ENCODE assay signal across 9 cellular contexts in the genomic region with DNA sequence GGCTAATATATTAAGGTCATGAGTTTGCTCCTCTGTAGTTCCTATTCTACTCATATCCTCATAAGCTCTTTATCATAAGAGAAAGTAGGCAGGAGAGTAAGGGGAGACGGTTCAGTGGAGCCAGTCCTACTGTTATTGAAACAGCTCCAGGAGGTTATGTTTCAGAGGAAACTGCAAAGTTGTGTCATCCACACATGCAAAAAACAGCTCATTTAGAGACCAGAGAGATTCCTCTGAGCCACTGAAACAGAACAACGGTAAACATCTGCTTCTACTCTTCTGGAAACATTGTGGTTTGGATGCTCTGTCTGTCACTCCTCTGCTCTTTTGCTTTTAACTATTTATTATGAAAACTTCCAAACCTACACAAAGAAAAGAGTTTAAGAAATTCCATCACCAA.
DNase-seq lines count a peak whose midpoint lies in the region; ATAC-seq lines count a peak whose summit lies in the region.
"Had no signal": no experiment of that assay in that cellular context is flagged by ENCODE, and none has a peak within 500 bp of the region (broad histone marks: within the 10 kb centered on the region; RNA-seq: fewer than 3 reads in every experiment).

No MANE protein-coding gene starts in this region.

- H3K4me1 ChIP-seq in aorta (ENCODE audit: control insufficient read depth in 1 of 2, insufficient read depth in 2 of 2, low read length in 2 of 2) = no peaks in the 10 kb centered on the region

- H3K27ac ChIP-seq in aorta (ENCODE audit: low read depth in 1 of 2, low read length in 2 of 2) = no peak overlapping the region
- H3K27ac ChIP-seq: thoracic aorta had no signal

- H3K27me3 ChIP-seq in aorta (ENCODE audit: control insufficient read depth in 1 of 2, insufficient read depth in 2 of 2, low read length in 1 of 2) = no peaks in the 10 kb centered on the region

- no peaks in the 10 kb centered on the region for H3K9me3 ChIP-seq in aorta (ENCODE audit: control insufficient read depth, low read length)
- H3K9me3 ChIP-seq: thoracic aorta had no signal

- peak; percentile 92 for ATAC-seq in GM19397 (IDR thresholded peaks at IDR 0.05; ENCODE audit: unreplicated experiment)
- peak; percentile 92 for ATAC-seq in HG03378 (IDR thresholded peaks at IDR 0.05; ENCODE audit: unreplicated experiment)
- ATAC-seq in aorta (ENCODE audit: low FRiP score) = no peak

- intact Hi-C loops in aorta (cut with DNase I) = no loop called here

- peak; percentile 94 for DNase-seq in Caki2 (ENCODE audit: low read depth)
- DNase-seq in cerebellar cortex (ENCODE audit: low spot score) = peak; percentile 11
- no peak for DNase-seq in NCI-H345 treated with DMSO at 0.1 percent for 48 hours (lab: John Stamatoyannopoulos, UW; ENCODE audit: unreplicated experiment)
- DNase-seq in mucosa of gallbladder (ENCODE audit: low spot score) = no peak
- DNase-seq in aorta = no peak
- no peak for DNase-seq in HUDEP-2 (lab: John Stamatoyannopoulos, UW; ENCODE audit: unreplicated experiment in 76 of 76)

- H3K36me3 ChIP-seq in aorta (ENCODE audit: control insufficient read depth in 1 of 2, insufficient read depth in 2 of 2, low read length in 1 of 2) = no peaks in the 10 kb centered on the region
- H3K36me3 ChIP-seq: thoracic aorta had no signal

- in situ Hi-C loops in Caki2 (cut with HindIII; ENCODE audit: low pct_unique_long_range_greater_than_20kb, low sequenced_read_pairs) = no loop called here

- H3K4me3 ChIP-seq in aorta (ENCODE audit: low read length in 2 of 2) = no peak overlapping the region
- H3K4me3 ChIP-seq: thoracic aorta had no signal

- 74 to 77% methylated on average over 2 of the region's 2 CpGs for WGBS in aorta, 2 donors

Comparison
In these comparisons a context has a peak if more than half of its experiments do, and no peak if none do; other contexts are left out.
1. DNase-seq: peak in Caki2 (single experiment) and cerebellar cortex (single experiment); none in NCI-H345 treated with DMSO at 0.1 percent for 48 hours (single experiment), mucosa of gallbladder (single experiment), aorta (0 of 2) and HUDEP-2 (0 of 76).